ENCODE assay signal across 8 cellular contexts in the genomic region with DNA sequence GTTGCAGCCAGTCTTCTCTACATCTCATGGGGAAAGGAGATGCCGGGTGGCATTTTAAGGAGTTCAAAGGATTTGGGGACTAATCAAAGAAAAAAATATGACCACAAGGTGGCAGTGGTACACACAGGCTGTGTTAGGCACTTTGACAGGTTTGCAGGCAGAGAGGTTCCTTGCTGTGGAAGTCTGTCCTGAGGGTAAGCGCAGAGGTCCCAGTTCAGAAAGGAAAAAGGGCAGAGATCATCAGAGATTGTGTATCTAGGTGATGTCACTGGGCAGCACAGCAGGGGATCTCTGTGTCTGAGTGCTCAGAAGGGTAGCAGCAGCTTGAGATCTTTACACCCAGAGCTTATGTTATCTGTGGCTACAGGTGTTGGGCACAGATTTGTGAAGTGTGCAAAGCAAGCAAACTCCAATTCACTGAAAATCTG.
A peak's percentile ranks its signal among the peaks of the same experiment; 100 is the strongest.
DNase-seq lines count a peak whose midpoint lies in the region; ATAC-seq and TF ChIP-seq lines count a peak whose summit lies in the region.

No MANE protein-coding gene starts in this region.

- peak; percentile 16 for DNase-seq in stimulated activated CD4-positive, alpha-beta T cell treated with anti-CD3 and anti-CD28 coated beads, Interleukin-15, amount 100 ng/mL, for 24 hours
- DNase-seq in stimulated activated CD4-positive, alpha-beta T cell treated with anti-CD3 and anti-CD28 coated beads, Interleukin-12 subunit alpha, Interleukin-12 subunit beta, amount 100 ng/mL, for 4 hours: no peak
- DNase-seq in NCI-H2081 (lab: John Stamatoyannopoulos, UW) (peak; percentile 67 to 70), WERI-Rb-1 (peak; percentile 64), globus pallidus (ENCODE audit: low spot score) (peak; percentile 65), psoas muscle (no peak)

- intact Hi-C loops in psoas muscle (cut with DNase I): loop anchor here (5.0 kb wide), 2 partner anchors 424 to 429 kb away; no protein-coding TSS in a partner anchor

- H3K27me3 ChIP-seq in WERI-Rb-1 (ENCODE audit: insufficient read depth, low read depth, severe bottlenecking) (no peaks in the 10 kb centered on the region), psoas muscle (ENCODE audit: insufficient read depth in 3 of 3, low read length in 2 of 3) (no peaks in the 10 kb centered on the region)

- no peaks in the 10 kb centered on the region for H3K4me1 ChIP-seq in psoas muscle

- no peaks in the 10 kb centered on the region for H3K9me3 ChIP-seq in WERI-Rb-1 (ENCODE audit: severe bottlenecking)
- H3K9me3 ChIP-seq in psoas muscle: no peaks in the 10 kb centered on the region

- H3K36me3 ChIP-seq in WERI-Rb-1 (no peaks in the 10 kb centered on the region), psoas muscle (ENCODE audit: insufficient read depth in 1 of 2, low read depth in 1 of 2) (no peaks in the 10 kb centered on the region)

- ATAC-seq in HG02623 (IDR thresholded peaks at IDR 0.05; ENCODE audit: unreplicated experiment): peak; percentile 53
- ATAC-seq in psoas muscle: peak in 1 of 4 donors; percentile 54
- no peak for ATAC-seq in GM18505 (IDR thresholded peaks at IDR 0.05; ENCODE audit: unreplicated experiment)

- no peak for TF ChIP-seq POLR2A in GM18505 (IDR thresholded peaks at IDR 0.05; ENCODE audit: borderline replicate concordance, extremely low read depth, insufficient read depth, insufficient read length)

- no peak overlapping the region for H3K4me3 ChIP-seq in WERI-Rb-1 (ENCODE audit: low read depth, low read length)
- H3K4me3 ChIP-seq in psoas muscle: no peak overlapping the region

- 0 to 12% (median 10%) methylated on average over 2 of the region's 2 CpGs for WGBS in psoas muscle, 3 donors

- no peak overlapping the region for H3K27ac ChIP-seq in WERI-Rb-1
- no peak overlapping the region for H3K27ac ChIP-seq in psoas muscle

- TF ChIP-seq CTCF in WERI-Rb-1 (IDR thresholded peaks at IDR 0.05; ENCODE audit: low read depth, low read length): peak; percentile 81
- TF ChIP-seq CTCF in psoas muscle (IDR thresholded peaks at IDR 0.05): peak; percentile 55

Comparison
In these comparisons a context has a peak if more than half of its experiments do, and no peak if none do; other contexts are left out.
1. DNase-seq: peak in stimulated activated CD4-positive, alpha-beta T cell treated with anti-CD3 and anti-CD28 coated beads, Interleukin-15, amount 100 ng/mL, for 24 hours (single experiment), NCI-H2081 (2 of 2), WERI-Rb-1 (single experiment) and globus pallidus (single experiment); none in stimulated activated CD4-positive, alpha-beta T cell treated with anti-CD3 and anti-CD28 coated beads, Interleukin-12 subunit alpha, Interleukin-12 subunit beta, amount 100 ng/mL, for 4 hours (single experiment) and psoas muscle (0 of 2).